ENCODE assay signal across 24 cellular contexts in genomic region chr14:95733212-95733611, GRCh38. TPM values are rescaled to one million over a fixed set of nuclear protein-coding genes. Genes with fewer than 3 reads are reported as not detected.
DNase-seq lines count a peak whose midpoint lies in the region; ATAC-seq, FAIRE-seq and TF ChIP-seq lines count a peak whose summit lies in the region.
"Had no signal": no experiment of that assay in that cellular context is flagged by ENCODE, and none has a peak within 500 bp of the region (broad histone marks: within the 10 kb centered on the region; RNA-seq: fewer than 3 reads in every experiment).

No MANE protein-coding gene starts in this region.

- peaks cover 49% of the 10 kb centered on the region for H3K4me1 Mint-ChIP-seq in activated B cell treated with CpG ODN at 0.5 μM for 24 hours
- H3K4me1 Mint-ChIP-seq: CD4-positive, alpha-beta memory T cell had no signal

- no peaks in the 10 kb centered on the region for H3K9me3 ChIP-seq in right atrium auricular region
- H3K9me3 ChIP-seq: A549 had no signal

- no peak for TF ChIP-seq POLR2A in GM12891 (IDR thresholded peaks at IDR 0.05; ENCODE audit: low read depth, low read length)

- H3K27me3 Mint-ChIP-seq in activated B cell treated with CpG ODN at 0.5 μM for 24 hours, result peaks cover 13% of the 10 kb centered on the region

- H3K36me3 ChIP-seq in right atrium auricular region, result no peaks in the 10 kb centered on the region

- H3K36me3 Mint-ChIP-seq in activated B cell treated with CpG ODN at 0.5 μM for 24 hours (ENCODE audit: low read depth), result peaks cover 3% of the 10 kb centered on the region
- H3K36me3 Mint-ChIP-seq: CD4-positive, alpha-beta memory T cell had no signal

- TF ChIP-seq CTCF in activated B cell treated with CpG ODN at 0.5 μM for 24 hours (IDR thresholded peaks at IDR 0.05) (no peak), right atrium auricular region (IDR thresholded peaks at IDR 0.05) (no peak)

- no peak overlapping the region for H3K27ac ChIP-seq in right atrium auricular region
- H3K27ac ChIP-seq: A549, GM23248 had no signal

- H3K9me3 Mint-ChIP-seq in activated B cell treated with CpG ODN at 0.5 μM for 24 hours, result no peaks in the 10 kb centered on the region

- peak overlapping the region; percentile 69 for H3K27ac Mint-ChIP-seq in activated B cell treated with CpG ODN at 0.5 μM for 24 hours
- H3K27ac Mint-ChIP-seq: H9 had no signal

- POLR2A ChIA-PET in activated B cell treated with CpG ODN at 0.5 μM for 24 hours (lab: Charles Lee), result no interaction called here

- no peak for DNase-seq in GM12891 (ENCODE audit: insufficient read length, low spot score)
- no peak for DNase-seq in activated B cell treated with CpG ODN at 0.5 μM for 24 hours
- peak; percentile 13 for DNase-seq in kidney tubule cell (ENCODE audit: low spot score)
- DNase-seq in NCI-H510A treated with DMSO at 0.1 percent for 48 hours (lab: John Stamatoyannopoulos, UW), result no peak
- no peak for DNase-seq in right atrium auricular region (ENCODE audit: low spot score)
- no peak for DNase-seq in NOMO-1 (lab: John Stamatoyannopoulos, UW; ENCODE audit: unreplicated experiment in 2 of 2)
- DNase-seq: 8988T; ACHN; AML-193; C1 segment of cervical spinal cord; Calu3; CD4-positive, alpha-beta memory T cell; COR-L47; DMS53; DMS79 treated with DMSO at 0.1 percent for 48 hours; GF-D8; GM23248; H9 had no signal

- intact Hi-C loops in activated B cell treated with CpG ODN at 0.5 μM for 24 hours (cut with micrococcal nuclease), result no loop called here

- peak; percentile 68 for FAIRE-seq in GM12891 (lab: Jason Lieb, UNC)
- FAIRE-seq: A549, GM12892 had no signal

- H3K4me3 ChIP-seq in right atrium auricular region, result no peak overlapping the region
- H3K4me3 ChIP-seq: A549, GM23248 had no signal

- H3K4me3 Mint-ChIP-seq in activated B cell treated with CpG ODN at 0.5 μM for 24 hours, result no peak overlapping the region
- H3K4me3 Mint-ChIP-seq: CD4-positive, alpha-beta memory T cell; H9 had no signal

- ATAC-seq in activated B cell treated with CpG ODN at 0.5 μM for 24 hours (ENCODE audit: low read depth), result no peak
- ATAC-seq: A549, HCT116 had no signal

- no peaks in the 10 kb centered on the region for H3K4me1 ChIP-seq in right atrium auricular region
- H3K4me1 ChIP-seq: A549 had no signal

- no peaks in the 10 kb centered on the region for H3K27me3 ChIP-seq in right atrium auricular region

- CTCF ChIA-PET in activated B cell treated with CpG ODN at 0.5 μM for 24 hours (lab: Charles Lee), result no interaction called here

TF ChIP-seq in GM12891, 5 proteins besides CTCF, POLR2A, EP300 and RAD21:
- no peak for TF ChIP-seq POU2F2 (IDR thresholded peaks at IDR 0.05; ENCODE audit: low read depth, low read length)
- no peak for TF ChIP-seq PAX5 (IDR thresholded peaks at IDR 0.05; ENCODE audit: insufficient read depth, low read length, severe bottlenecking)
- TF ChIP-seq POLR2AphosphoS5 (IDR thresholded peaks at IDR 0.05; ENCODE audit: low read depth, low read length), result no peak
- no peak for TF ChIP-seq SPI1 (IDR thresholded peaks at IDR 0.05; ENCODE audit: low read depth, low read length)
- no peak for TF ChIP-seq TAF1 (IDR thresholded peaks at IDR 0.05; ENCODE audit: low read depth, low read length)

RNA-seq across cellular contexts. Expression of gene TCL1A, which starts 19.3 kb away (rescaled TPM):
- 49.0 TPM for polyA plus RNA-seq in GM12891 (2012; ENCODE audit: low read depth, missing spikeins)
- total RNA-seq in activated B cell treated with CpG ODN at 0.5 μM for 24 hours (228 and 234 TPM in 2 replicates), right atrium auricular region (under 1 TPM in 1 of 2 donors, not detected in 1; 0.71 TPM)
- total RNA-seq: Calu3; CD4-positive, alpha-beta memory T cell; G401; GM23248; H4; H9 had no signal
- polyA plus RNA-seq: A549, BJ, GM23248 had no signal

RNA-seq across cellular contexts. Expression of gene TCL1B, which starts 47.0 kb away (rescaled TPM):
- not detected for polyA plus RNA-seq in GM12891 (2012; ENCODE audit: low read depth, missing spikeins)
- total RNA-seq in activated B cell treated with CpG ODN at 0.5 μM for 24 hours, result 1.1 and 1.2 TPM in 2 replicates
- total RNA-seq in right atrium auricular region, result not detected
- total RNA-seq: Calu3; CD4-positive, alpha-beta memory T cell; G401; GM23248; H4 had no signal
- polyA plus RNA-seq: A549; BJ; CD4-positive, alpha-beta memory T cell; GM23248 had no signal

Comparison
In these comparisons a context has a peak if more than half of its experiments do, and no peak if none do; other contexts are left out.
1. RNA of gene TCL1A, which starts 19.3 kb away (total RNA-seq): 228 to 234 TPM in activated B cell treated with CpG ODN at 0.5 μM for 24 hours; 0.71 TPM in right atrium auricular region; every median in the first group is over 100 times any median in the second.